In genomic region chr17:1180958-1181768, GRCh38 we compare ENCODE assay signal across 9 cellular contexts. TPM values are rescaled to one million over a fixed set of nuclear protein-coding genes. Genes with fewer than 3 reads are reported as not detected.
DNase-seq lines count a peak whose midpoint lies in the region; ATAC-seq, FAIRE-seq and TF ChIP-seq lines count a peak whose summit lies in the region.
"Had no signal": no experiment of that assay in that cellular context is flagged by ENCODE, and none has a peak within 500 bp of the region (broad histone marks: within the 10 kb centered on the region; RNA-seq: fewer than 3 reads in every experiment).

No MANE protein-coding gene starts in this region.

- H3K4me3 ChIP-seq in HepG2 (replicated peaks in 1 of 3; ENCODE audit: insufficient read depth in 1 of 3, low read depth in 2 of 3, low read length in 3 of 3): no peak overlapping the region
- H3K4me3 ChIP-seq in right lobe of liver: no peak overlapping the region
- H3K4me3 ChIP-seq in endodermal cell (ENCODE audit: low read length): no peak overlapping the region
- no peak overlapping the region for H3K4me3 ChIP-seq in vagina

- no peak for TF ChIP-seq EP300 in HepG2 (IDR thresholded peaks at IDR 0.05; ENCODE audit: low read depth in 2 of 2, low read length in 2 of 2)
- no peak for TF ChIP-seq EP300 in HepG2 (CRISPR knock-in tag; IDR thresholded peaks at IDR 0.05; ENCODE audit: borderline replicate concordance)

- H3K27ac ChIP-seq in HepG2 (ENCODE audit: extremely low read length, insufficient read depth, low read length): no peak overlapping the region
- H3K27ac ChIP-seq in right lobe of liver: no peak overlapping the region
- no peak overlapping the region for H3K27ac ChIP-seq in endodermal cell (ENCODE audit: low read depth, low read length)
- H3K27ac ChIP-seq in vagina: peak overlapping the region; percentile 93

- H3K9ac ChIP-seq in HepG2 (ENCODE audit: insufficient read depth, low read depth, low read length): no peak overlapping the region
- H3K9ac ChIP-seq in endodermal cell (ENCODE audit: extremely low read depth, low read length, poor library complexity, severe bottlenecking): no peak overlapping the region

- H4K20me1 ChIP-seq in HepG2 (ENCODE audit: insufficient read depth, low read length): no peaks in the 10 kb centered on the region

- FAIRE-seq in HepG2 (lab: Jason Lieb, UNC): no peak
- FAIRE-seq: endothelial cell of umbilical vein had no signal

- H2AFZ ChIP-seq in HepG2 (ENCODE audit: low read length): no peak overlapping the region

- CTCF ChIA-PET in HepG2 (lab: Yijun Ruan, JAX; ENCODE audit: low intra/inter-chr PET ratio, low total read pairs): no interaction called here

- DNase-seq in HepG2 (ENCODE audit: low spot score) (no peak), right lobe of liver (no peak), NAMALWA (ENCODE audit: low spot score) (peak; percentile 66), endodermal cell (peak; percentile 91), vagina (ENCODE audit: extremely low spot score in 2 of 2) (no peak), iPS-NIHi11 (ENCODE audit: low spot score) (no peak), foreskin melanocyte (no peak), COR-L47 (lab: John Stamatoyannopoulos, UW) (no peak)

- H3K79me2 ChIP-seq in HepG2 (ENCODE audit: insufficient read depth, low read length): no peaks in the 10 kb centered on the region

- peaks cover 39% of the 10 kb centered on the region for H3K27me3 Mint-ChIP-seq in endodermal cell (ENCODE audit: insufficient read depth)

- no peaks in the 10 kb centered on the region for H3K4me1 ChIP-seq in HepG2 (ENCODE audit: insufficient read depth, low read length)
- no peaks in the 10 kb centered on the region for H3K4me1 ChIP-seq in right lobe of liver
- no peaks in the 10 kb centered on the region for H3K4me1 ChIP-seq in endodermal cell (ENCODE audit: control insufficient read depth, insufficient read depth, low read length)
- H3K4me1 ChIP-seq in vagina: peaks cover 42% of the 10 kb centered on the region

- ATAC-seq in HepG2: peak; percentile 23; the same call in 2 of the 3 replicates
- no peak for ATAC-seq in right lobe of liver

- no TSS peak for BruUV-seq in HepG2 (replicated peaks; lab: Mats Ljungman, UMichigan)

- peaks cover 6% of the 10 kb centered on the region for H3K4me1 Mint-ChIP-seq in endodermal cell

- POLR2A ChIA-PET in HepG2 (lab: Yijun Ruan, JAX): interaction anchor here (1.0 kb wide), 1 partner anchor 66 kb away, joined by 3 read pairs; no protein-coding TSS in a partner anchor

- H3K36me3 Mint-ChIP-seq in endodermal cell (ENCODE audit: low read depth): no peaks in the 10 kb centered on the region

- peak overlapping the region; percentile 47 for H3K4me3 Mint-ChIP-seq in endodermal cell

- in situ Hi-C loops in HepG2 (cut with HindIII; ENCODE audit: extremely low pct_ligation_motif_present, low pct_unique_long_range_greater_than_20kb): no loop called here

- no peak overlapping the region for H3K4me2 ChIP-seq in HepG2 (ENCODE audit: low read depth, low read length)

- WGBS in HepG2 (ENCODE audit: low lambda C conversion rate): 13% methylated on average over 13 of the region's 25 CpGs
- WGBS in right lobe of liver (ENCODE audit: insufficient coverage, low coverage, low lambda C conversion rate, missing lambda C conversion rate): 34% methylated on average over 4 of the region's 25 CpGs
- WGBS in endodermal cell (ENCODE audit: insufficient coverage in 1 of 2, insufficient read length in 1 of 2), 2 experiments: 38% methylated on average over 14 to 25 of the region's 25 CpGs

- H3K9me3 Mint-ChIP-seq in endodermal cell: no peaks in the 10 kb centered on the region

- TF ChIP-seq CTCF in HepG2 (CRISPR knock-in tag; IDR thresholded peaks at IDR 0.05): no peak
- TF ChIP-seq CTCF in right lobe of liver (IDR thresholded peaks at IDR 0.05): no peak
- peak; percentile 12 for TF ChIP-seq CTCF in endodermal cell (conservative IDR thresholded peaks at IDR 0.05)
- TF ChIP-seq CTCF in vagina (IDR thresholded peaks at IDR 0.05): no peak

- peaks cover 17 to 77% of the 10 kb centered on the region in 2 experiments for H3K27me3 ChIP-seq in HepG2 (ENCODE audit: control insufficient read depth in 1 of 2, insufficient read depth in 2 of 2, low read length in 2 of 2)
- H3K27me3 ChIP-seq in right lobe of liver: peaks cover 0 to 3% of the 10 kb centered on the region in 2 donors
- peaks cover 30% of the 10 kb centered on the region for H3K27me3 ChIP-seq in endodermal cell (ENCODE audit: control insufficient read depth, insufficient read depth, low read length, poor library complexity, severe bottlenecking)
- H3K27me3 ChIP-seq in vagina: no peaks in the 10 kb centered on the region

- no peaks in the 10 kb centered on the region for H3K9me3 ChIP-seq in HepG2 (ENCODE audit: low read length)
- no peaks in the 10 kb centered on the region for H3K9me3 ChIP-seq in right lobe of liver
- no peaks in the 10 kb centered on the region for H3K9me3 ChIP-seq in endodermal cell (ENCODE audit: control insufficient read depth, low read length)
- H3K9me3 ChIP-seq in vagina: no peaks in the 10 kb centered on the region

- TF ChIP-seq POLR2A in HepG2 (IDR thresholded peaks at IDR 0.05; ENCODE audit: insufficient read depth in 1 of 2, low read depth in 2 of 2, low read length in 2 of 2): no peak
- TF ChIP-seq POLR2A in right lobe of liver (IDR thresholded peaks at IDR 0.05): no peak
- TF ChIP-seq POLR2A in vagina (IDR thresholded peaks at IDR 0.05): no peak

- H3K36me3 ChIP-seq in HepG2 (replicated peaks in 1 of 2; ENCODE audit: control insufficient read depth in 1 of 2, insufficient read depth in 2 of 2, low read length in 2 of 2): no peaks in the 10 kb centered on the region
- no peaks in the 10 kb centered on the region for H3K36me3 ChIP-seq in right lobe of liver
- no peaks in the 10 kb centered on the region for H3K36me3 ChIP-seq in endodermal cell (ENCODE audit: control insufficient read depth, insufficient read depth, low read length)
- H3K36me3 ChIP-seq in vagina: no peaks in the 10 kb centered on the region

- intact Hi-C loops in HepG2 (cut with micrococcal nuclease; ENCODE audit: unreplicated experiment) (no loop called here), right lobe of liver (cut with DNase I) (loop anchor here in 1 of 2 donors (5.0 kb wide), 1 partner anchor 59 kb away; no protein-coding TSS in a partner anchor), vagina (cut with DNase I) (loop anchor here (5.0 kb wide), 1 partner anchor 59 kb away; no protein-coding TSS in a partner anchor)

- TF ChIP-seq RAD21 in HepG2 (CRISPR knock-in tag; IDR thresholded peaks at IDR 0.05): no peak

- no peak overlapping the region for H3K27ac Mint-ChIP-seq in endodermal cell

TF ChIP-seq in HepG2, 621 proteins besides CTCF, POLR2A, EP300 and RAD21 (continues in another document):
- no peak for TF ChIP-seq TRIM22 (IDR thresholded peaks at IDR 0.05)
- TF ChIP-seq ZNF549 (CRISPR knock-in tag; IDR thresholded peaks at IDR 0.05): no peak
- no peak for TF ChIP-seq NFE2 (CRISPR knock-in tag; IDR thresholded peaks at IDR 0.05)
- no peak for TF ChIP-seq FOXP1 (IDR thresholded peaks at IDR 0.05)
- TF ChIP-seq FOXP1 (CRISPR knock-in tag; IDR thresholded peaks at IDR 0.05): no peak
- TF ChIP-seq ZBTB21 (CRISPR knock-in tag; IDR thresholded peaks at IDR 0.05): no peak
- TF ChIP-seq TBX3 (IDR thresholded peaks at IDR 0.05; ENCODE audit: borderline replicate concordance): no peak
- TF ChIP-seq NFIB (CRISPR knock-in tag; IDR thresholded peaks at IDR 0.05; ENCODE audit: borderline replicate concordance): no peak
- TF ChIP-seq ZNF224 (CRISPR knock-in tag; IDR thresholded peaks at IDR 0.05): no peak
- no peak for TF ChIP-seq SNRNP70 (IDR thresholded peaks at IDR 0.05; ENCODE audit: low read depth, low read length)
- no peak for TF ChIP-seq HOXA9 (CRISPR knock-in tag; IDR thresholded peaks at IDR 0.05; ENCODE audit: borderline replicate concordance)
- no peak for TF ChIP-seq EED (CRISPR knock-in tag; IDR thresholded peaks at IDR 0.05)

RNA-seq across cellular contexts. Expression of gene ABR, which starts 1.4 kb away (rescaled TPM):
- total RNA-seq in HepG2 (2016; rRNA removed; fragmentation: Illumina TruSeq; extraction: Trizol): 10.9 and 12.4 TPM in 2 replicates
- 5.9 and 7.8 TPM in 2 replicates for total RNA-seq in HepG2 (2016; cell fraction: cytosol; rRNA removed; fragmentation: Illumina TruSeq; extraction: Trizol; ENCODE audit: low read depth)
- 9.1 and 11.6 TPM in 2 replicates for total RNA-seq in HepG2 (2016; cell fraction: insoluble cytoplasmic fraction; rRNA removed; fragmentation: Illumina TruSeq; extraction: Trizol)
- 9.3 and 10.5 TPM in 2 replicates for total RNA-seq in HepG2 (2016; cell fraction: membrane; rRNA removed; fragmentation: Illumina TruSeq; extraction: Trizol)
- total RNA-seq in HepG2 (2016; cell fraction: nucleus; rRNA removed; fragmentation: Illumina TruSeq; extraction: Trizol): 8.0 and 11.0 TPM in 2 replicates
- polyA plus RNA-seq in HepG2 (2011; rRNA removed): 40.4 TPM in 2 replicates
- polyA plus RNA-seq in HepG2 (2011; cell fraction: cytosol; rRNA removed): 13.2 and 21.6 TPM in 2 replicates
- 68.7 and 98.6 TPM in 2 replicates for polyA plus RNA-seq in HepG2 (2011; cell fraction: nucleus; rRNA removed)
- 10.2 and 11.3 TPM in 2 replicates for polyA plus RNA-seq in HepG2 (2012)
- polyA plus RNA-seq in HepG2 (2016; cell fraction: cytosol; fragmentation: Illumina TruSeq; extraction: Trizol; ENCODE audit: low read depth): 0.85 and 1.1 TPM in 2 replicates
- 8.6 and 11.0 TPM in 2 replicates for polyA plus RNA-seq in HepG2 (2016; cell fraction: insoluble cytoplasmic fraction; fragmentation: Illumina TruSeq; extraction: Trizol; ENCODE audit: low read depth)
- 2.9 and 3.5 TPM in 2 replicates for polyA plus RNA-seq in HepG2 (2016; cell fraction: membrane; fragmentation: Illumina TruSeq; extraction: Trizol; ENCODE audit: low read depth)
- polyA plus RNA-seq in HepG2 (2016; cell fraction: nucleus; fragmentation: Illumina TruSeq; extraction: Trizol; ENCODE audit: insufficient read depth, low read depth): 18.8 and 21.3 TPM in 2 replicates
- 37.5 and 62.6 TPM in 2 replicates for polyA minus RNA-seq in HepG2 (2011; rRNA and poly(A)+ RNA removed; ENCODE audit: low replicate concordance)
- 19.0 and 21.4 TPM in 2 replicates for polyA minus RNA-seq in HepG2 (2011; cell fraction: cytosol; rRNA and poly(A)+ RNA removed)
- polyA minus RNA-seq in HepG2 (2011; cell fraction: nucleus; rRNA and poly(A)+ RNA removed): 24.5 and 24.6 TPM in 2 replicates
- total RNA-seq in right lobe of liver: 10 to 100 TPM in 3 of 6 experiments, 1 to 10 TPM in 3; 7.4 to 21.5 (median 11.3) TPM
- total RNA-seq in endodermal cell: 10 to 100 TPM; 51.1 to 58.7 TPM
- 52.8 TPM for polyA plus RNA-seq in endodermal cell (2013, experiment 1 of 2)
- polyA plus RNA-seq in endodermal cell (2013, experiment 2 of 2): 56.2 TPM
- total RNA-seq in vagina: 90.8 TPM

Comparison
In these comparisons a context has a peak if more than half of its experiments do, and no peak if none do; other contexts are left out.
1. DNase-seq: peak in NAMALWA (single experiment) and endodermal cell (single experiment); none in HepG2 (single experiment), right lobe of liver (0 of 3), vagina (0 of 2), iPS-NIHi11 (single experiment), foreskin melanocyte (single experiment) and COR-L47 (single experiment).